ENCODE assay signal across 8 cellular contexts in genomic region chr5:70400984-70401686, GRCh38.
DNase-seq lines count a peak whose midpoint lies in the region; ATAC-seq, FAIRE-seq and TF ChIP-seq lines count a peak whose summit lies in the region.
"Not testable (repeated sequence)": the region's sequence is repeated elsewhere in the genome, so short reads cannot be mapped to it uniquely, and the experiment has no call there.

No MANE protein-coding gene starts in this region.

- not testable (repeated sequence) for H3K4me1 Mint-ChIP-seq in T-cell

- peak overlapping the region in 1 of 3 experiments; percentile 35 for H3K4me3 ChIP-seq in endothelial cell of umbilical vein (replicated peaks in 1 of 3; ENCODE audit: insufficient read depth in 1 of 3, low read depth in 1 of 3, low read length in 3 of 3)
- H3K4me3 ChIP-seq in left lung: peak overlapping the region; percentile 32 to 46
- peak overlapping the region; percentile 66 for H3K4me3 ChIP-seq in psoas muscle

- H3K27me3 ChIP-seq in endothelial cell of umbilical vein (ENCODE audit: control insufficient read depth in 2 of 2, insufficient read depth in 2 of 2, low read length in 2 of 2); left lung; psoas muscle (ENCODE audit: insufficient read depth in 3 of 3, low read length in 2 of 3): not testable (repeated sequence)

- not testable (repeated sequence) for H3K36me3 Mint-ChIP-seq in T-cell

- dilution Hi-C loops in endothelial cell of umbilical vein (cut with MboI; ENCODE audit: extremely low pct_ligation_motif_present, low sequenced_read_pairs): not testable (repeated sequence)

- ATAC-seq in HG03342 (IDR thresholded peaks at IDR 0.05; ENCODE audit: unreplicated experiment) (peak; percentile 74), T-cell (replicated peaks in 1 of 4) (peak; percentile 89 to 97 (median 96)), left lung (peak; percentile 79), psoas muscle (peak; percentile 51 to 78 (median 72))

- not testable (repeated sequence) for H3K4me2 ChIP-seq in endothelial cell of umbilical vein (ENCODE audit: insufficient read depth, low read length)

- POLR2A ChIA-PET in T-cell (lab: Charles Lee); endothelial cell of umbilical vein (lab: Charles Lee): not testable (repeated sequence)

- TF ChIP-seq CTCF in endothelial cell of umbilical vein (IDR thresholded peaks at IDR 0.05; ENCODE audit: extremely low read depth in 1 of 2, insufficient read depth in 1 of 2, low read depth in 1 of 2, low read length in 2 of 2); left lung (IDR thresholded peaks at IDR 0.05); psoas muscle (IDR thresholded peaks at IDR 0.05): not testable (repeated sequence)

- not testable (repeated sequence) for FAIRE-seq in endothelial cell of umbilical vein (lab: Jason Lieb, UNC)

- intact Hi-C loops in endothelial cell of umbilical vein (cut with micrococcal nuclease); left lung (cut with DNase I); psoas muscle (cut with DNase I): not testable (repeated sequence)

- peak; percentile 43 for DNase-seq in ELR (ENCODE audit: low read depth)
- peak in 19 of 34 experiments; percentile 1 to 76 (median 51) for DNase-seq in T-cell
- DNase-seq in activated naive CD4-positive, alpha-beta T cell treated with Interleukin-2 at 50 U/mL for 16 hours: peak; percentile 51
- peak; percentile 53 for DNase-seq in endothelial cell of umbilical vein (ENCODE audit: low read depth, low spot score)
- peak in 1 of 2 donors; percentile 63 for DNase-seq in left lung
- DNase-seq in psoas muscle: peak; percentile 19 to 62
- DNase-seq in substantia nigra (lab: John Stamatoyannopoulos, UW): not testable (repeated sequence)

- H3K27me3 Mint-ChIP-seq in T-cell: not testable (repeated sequence)

- H3K9me1 ChIP-seq in endothelial cell of umbilical vein (replicated peaks; ENCODE audit: control insufficient read depth, extremely low read depth, insufficient read depth, low read length): not testable (repeated sequence)

- CTCF ChIA-PET in T-cell (lab: Charles Lee); endothelial cell of umbilical vein (lab: Charles Lee): not testable (repeated sequence)

- TF ChIP-seq POLR2A in endothelial cell of umbilical vein (IDR thresholded peaks at IDR 0.05; ENCODE audit: low read depth, low read length): not testable (repeated sequence)

- 0% methylated on average over 2 to 30 of the region's 71 CpGs for WGBS in psoas muscle, 3 donors

- H3K27ac Mint-ChIP-seq in T-cell: peak overlapping the region in 1 of 2 donors; percentile 88

- not testable (repeated sequence) for H3K36me3 ChIP-seq in endothelial cell of umbilical vein (ENCODE audit: control insufficient read depth in 2 of 2, extremely low read depth in 1 of 2, insufficient read depth in 2 of 2, low read length in 2 of 2); left lung; psoas muscle (ENCODE audit: insufficient read depth in 1 of 2, low read depth in 1 of 2)

- H2AFZ ChIP-seq in endothelial cell of umbilical vein (ENCODE audit: low read depth, low read length): not testable (repeated sequence)

- BruUV-seq in endothelial cell of umbilical vein (replicated peaks; lab: Mats Ljungman, UMichigan): not testable (repeated sequence)

- H4K20me1 ChIP-seq in endothelial cell of umbilical vein (replicated peaks; ENCODE audit: control insufficient read depth, extremely low read depth, insufficient read depth, low read length): not testable (repeated sequence)

- H3K79me2 ChIP-seq in endothelial cell of umbilical vein (ENCODE audit: control insufficient read depth, insufficient read depth, low read length): not testable (repeated sequence)

- H3K27ac ChIP-seq in endothelial cell of umbilical vein (ENCODE audit: insufficient read depth, low read depth, low read length): not testable (repeated sequence)
- peak overlapping the region; percentile 76 to 81 for H3K27ac ChIP-seq in left lung
- peak overlapping the region; percentile 50 for H3K27ac ChIP-seq in psoas muscle
- peak overlapping the region; percentile 58 for H3K27ac ChIP-seq in substantia nigra (ENCODE audit: low read depth, low read length, poor library complexity, severe bottlenecking)

- not testable (repeated sequence) for H3K4me1 ChIP-seq in endothelial cell of umbilical vein (ENCODE audit: control insufficient read depth, extremely low read depth, insufficient read depth, low read length); left lung; psoas muscle

- peak overlapping the region; percentile 59 to 85 (median 70) for H3K4me3 Mint-ChIP-seq in T-cell

- H3K9me3 ChIP-seq in endothelial cell of umbilical vein (replicated peaks; ENCODE audit: control insufficient read depth, insufficient read depth, low read length); left lung; psoas muscle: not testable (repeated sequence)

- not testable (repeated sequence) for H3K9ac ChIP-seq in endothelial cell of umbilical vein (replicated peaks; ENCODE audit: extremely low read depth, insufficient read depth, low read length)

- H3K9me3 Mint-ChIP-seq in T-cell: not testable (repeated sequence)
